ENCODE assay signal across 1 cellular context in genomic region chr16:87080571-87081167, GRCh38.
TF ChIP-seq lines count a peak whose summit lies in the region.

No MANE protein-coding gene starts in this region.

TF ChIP-seq in HEK293, 187 proteins besides CTCF, POLR2A, EP300 and RAD21 (continued from another document):
- TF ChIP-seq ZBTB10 (tag by site-specific recombination; IDR thresholded peaks at IDR 0.05), result no peak
- TF ChIP-seq TRIM28 (IDR thresholded peaks at IDR 0.05; ENCODE audit: borderline replicate concordance, low read length), result peak; percentile 73; the same call in 1 of the 2 replicates
- TF ChIP-seq SETDB1 (IDR thresholded peaks at IDR 0.05; ENCODE audit: insufficient read length, low read length), result peak; percentile 94
- no peak for TF ChIP-seq IKZF3 (tag by site-specific recombination; IDR thresholded peaks at IDR 0.05)
- no peak for TF ChIP-seq ZNF148 (tag by site-specific recombination; IDR thresholded peaks at IDR 0.05; ENCODE audit: borderline replicate concordance)
- peak; percentile 76; the same call in 1 of the 2 replicates for TF ChIP-seq ZNF626 (tag by site-specific recombination; IDR thresholded peaks at IDR 0.05)
